Comparison of ENCODE assay signal across 1 cellular context in genomic region chr12:1634149-1634548, GRCh38.
TF ChIP-seq lines count a peak whose summit lies in the region.

No MANE protein-coding gene starts in this region.

TF ChIP-seq in HepG2, 621 proteins besides CTCF, POLR2A, EP300 and RAD21:
- TF ChIP-seq ZNF777 (CRISPR knock-in tag; IDR thresholded peaks at IDR 0.05) (0 out of 2 replicates have a peak, but pooled peaks have one; percentile 33), SP2 (CRISPR knock-in tag; IDR thresholded peaks at IDR 0.05) (no peak)
